ENCODE assay signal across 1 cellular context in genomic region chr13:90830782-90831181, GRCh38.
TF ChIP-seq lines count a peak whose summit lies in the region.

No MANE protein-coding gene starts in this region.

TF ChIP-seq in K562, 482 proteins besides CTCF, POLR2A, EP300 and RAD21 (continued from another document):
- TF ChIP-seq ARID4B (CRISPR knock-in tag; IDR thresholded peaks at IDR 0.05) (no peak), TFAM (CRISPR knock-in tag; conservative IDR thresholded peaks at IDR 0.05) (peak; percentile 92; the same call in 1 of the 2 replicates)
